ENCODE assay signal across 8 cellular contexts in the genomic region with DNA sequence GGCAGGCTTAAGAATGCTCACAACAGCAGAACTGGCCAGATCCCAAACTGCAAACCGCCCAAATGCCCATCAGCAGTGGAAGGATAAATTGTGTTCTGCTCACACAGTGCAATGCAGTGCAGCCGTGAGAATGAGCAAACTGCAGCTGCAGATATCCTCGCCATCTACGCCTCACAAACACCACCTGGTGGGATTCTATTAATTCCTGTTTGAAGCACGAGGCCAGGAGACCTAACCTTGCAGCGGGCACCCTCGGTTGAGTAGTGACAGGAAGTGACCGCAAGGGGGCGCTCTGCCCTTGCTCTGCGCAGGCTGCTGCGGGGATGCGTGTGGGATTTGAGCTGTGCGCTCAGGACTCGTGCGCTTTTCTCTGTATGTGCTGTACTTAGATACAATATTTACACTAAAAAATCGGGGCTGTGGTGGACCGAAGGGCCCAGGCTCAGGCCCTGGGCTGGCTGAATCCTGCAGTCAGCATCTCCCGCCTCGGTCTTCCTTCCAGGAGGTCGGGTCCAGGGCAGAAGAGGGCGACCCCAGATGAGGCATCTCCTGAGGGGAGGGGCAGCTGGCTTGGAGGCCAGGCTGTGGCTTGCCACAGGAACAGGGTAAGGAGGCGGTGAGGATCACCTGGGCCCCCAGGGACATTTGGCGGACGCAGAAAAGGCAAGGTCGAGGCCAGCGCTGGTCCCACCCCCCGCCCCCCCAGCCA. TPM values are rescaled to one million over a fixed set of nuclear protein-coding genes. Genes with fewer than 3 reads are reported as not detected.
DNase-seq lines count a peak whose midpoint lies in the region; ATAC-seq and TF ChIP-seq lines count a peak whose summit lies in the region.

No MANE protein-coding gene starts in this region.

- ATAC-seq in DND-41 (ENCODE audit: insufficient read depth, low read depth) (peak; percentile 95), GM21825 (IDR thresholded peaks at IDR 0.05; ENCODE audit: unreplicated experiment) (peak; percentile 82)

- H2AFZ ChIP-seq in DND-41 (ENCODE audit: low read depth, low read length) = no peak overlapping the region

- H3K36me3 ChIP-seq in DND-41 (ENCODE audit: insufficient read depth, low read length) = no peaks in the 10 kb centered on the region
- no peaks in the 10 kb centered on the region for H3K36me3 ChIP-seq in neutrophil

- H3K27me3 ChIP-seq in DND-41 (ENCODE audit: insufficient read depth, low read length, poor library complexity) (peaks cover 21% of the 10 kb centered on the region), neutrophil (peaks cover 95% of the 10 kb centered on the region)

- H3K27ac ChIP-seq in DND-41 (ENCODE audit: low read length) (no peak overlapping the region), neutrophil (no peak overlapping the region), substantia nigra (ENCODE audit: low read depth, low read length, poor library complexity, severe bottlenecking) (no peak overlapping the region)

- DNase-seq in DND-41 = peak; percentile 81
- DNase-seq in LHCN-M2 (ENCODE audit: low read depth) = peak; percentile 59
- peak; percentile 76 for DNase-seq in RKO (ENCODE audit: low spot score)
- DNase-seq in activated T-helper 1 cell treated with anti-CD3 and anti-CD28 coated beads, Interleukin-2, amount 50 U/mL, for 16 hours (ENCODE audit: low read depth in 1 of 2, low spot score in 1 of 2) = peak; percentile 73 to 75
- peak; percentile 70 for DNase-seq in fibroblast of villous mesenchyme (ENCODE audit: low read depth)
- DNase-seq in substantia nigra (lab: John Stamatoyannopoulos, UW) = peak in 45 of 49 donors; percentile 16 to 86 (median 67)

- TF ChIP-seq CTCF in DND-41 (IDR thresholded peaks at IDR 0.05; ENCODE audit: borderline replicate concordance, extremely low read depth, low read length, poor library complexity, severe bottlenecking) = peak; percentile 98
- TF ChIP-seq CTCF in fibroblast of villous mesenchyme (IDR thresholded peaks at IDR 0.05; ENCODE audit: insufficient read depth, low read depth, low read length) = peak; percentile 98
- peak; percentile 85 for TF ChIP-seq CTCF in neutrophil (IDR thresholded peaks at IDR 0.05)

- peaks cover 5% of the 10 kb centered on the region; the same call in 1 of the 2 replicates for H4K20me1 ChIP-seq in DND-41 (ENCODE audit: insufficient read depth, low read length)

- H3K4me3 ChIP-seq in DND-41 (ENCODE audit: low read depth in 1 of 2, low read length in 2 of 2) = no peak overlapping the region
- no peak overlapping the region for H3K4me3 ChIP-seq in fibroblast of villous mesenchyme (ENCODE audit: low read depth, low read length)
- H3K4me3 ChIP-seq in neutrophil (ENCODE audit: low read depth in 1 of 2, low read length in 1 of 2) = no peak overlapping the region

- H3K4me2 ChIP-seq in DND-41 (ENCODE audit: insufficient read depth, low read length) = peak overlapping the region; percentile 32; the same call in 1 of the 2 replicates

- no peak overlapping the region for H3K9ac ChIP-seq in DND-41 (ENCODE audit: low read depth, low read length)

- H3K4me1 ChIP-seq in DND-41 (ENCODE audit: insufficient read depth, low read length) (peaks cover 3% of the 10 kb centered on the region), neutrophil (ENCODE audit: control insufficient read depth in 1 of 2, insufficient read depth in 1 of 2, low read depth in 1 of 2, low read length in 1 of 2) (no peaks in the 10 kb centered on the region)

- H3K79me2 ChIP-seq in DND-41 (ENCODE audit: insufficient read depth, low read length) = no peaks in the 10 kb centered on the region

- no peaks in the 10 kb centered on the region for H3K9me3 ChIP-seq in DND-41 (ENCODE audit: insufficient read depth, low read length, severe bottlenecking)
- H3K9me3 ChIP-seq in neutrophil = no peaks in the 10 kb centered on the region

RNA-seq across cellular contexts. Expression of gene PDIA6, which starts 19.8 kb away (rescaled TPM):
- total RNA-seq in LHCN-M2 (2014; rRNA removed) = 256 and 274 TPM in 2 replicates
- polyA plus RNA-seq in LHCN-M2 (2012) = 152 TPM
- total RNA-seq in fibroblast of villous mesenchyme = 276 and 412 TPM in 2 replicates
